8 cellular contexts compared by ENCODE assay signal in genomic region chr1:19311931-19312781, GRCh38. TPM values are rescaled to one million over a fixed set of nuclear protein-coding genes. Genes with fewer than 3 reads are reported as not detected.
DNase-seq lines count a peak whose midpoint lies in the region; ATAC-seq and TF ChIP-seq lines count a peak whose summit lies in the region.

Gene AKR7A2 (minus strand): TSS chr1:19312144. CDS start chr1:19312124, 20 bp downstream.
Gene SLC66A1 (plus strand): TSS chr1:19312326. CDS start chr1:19317678, 5,352 bp downstream.

- peak within 1 kb of the TSS; percentile 93 for H3K4me3 Mint-ChIP-seq in T-helper 2 cell treated with Interferon-gamma antibody and Interleukin-4, amounts not matched to agents 5 μg/mL and 100 μg/mL, for 36 hours

- H3K4me1 Mint-ChIP-seq in T-helper 2 cell treated with Interferon-gamma antibody and Interleukin-4, amounts not matched to agents 5 μg/mL and 100 μg/mL, for 36 hours (ENCODE audit: low read depth) = peaks cover 32% of the 10 kb centered on the region

- no peaks in the 10 kb centered on the region for H3K27me3 Mint-ChIP-seq in T-helper 2 cell treated with Interferon-gamma antibody and Interleukin-4, amounts not matched to agents 5 μg/mL and 100 μg/mL, for 36 hours (ENCODE audit: low read depth)

- H3K27me3 ChIP-seq in ascending aorta = no peaks in the 10 kb centered on the region
- H3K27me3 ChIP-seq in right atrium auricular region = no peaks in the 10 kb centered on the region

- ATAC-seq in GM18498 (IDR thresholded peaks at IDR 0.05; ENCODE audit: unreplicated experiment) = peak; percentile 79
- peak; percentile 78 for ATAC-seq in HG02885 (IDR thresholded peaks at IDR 0.05; ENCODE audit: poor library complexity, unreplicated experiment)

- TF ChIP-seq CTCF in ascending aorta (IDR thresholded peaks at IDR 0.05) = no peak
- TF ChIP-seq CTCF in right atrium auricular region (IDR thresholded peaks at IDR 0.05) = peak in 1 of 2 donors; percentile 30

- H3K27ac ChIP-seq in ascending aorta (peak within 1 kb of the TSS; percentile 83 to 93), right atrium auricular region (peak within 1 kb of the TSS; percentile 92 to 95), urinary bladder (ENCODE audit: low read depth) (peak within 1 kb of the TSS; percentile 38)

- no peaks in the 10 kb centered on the region for H3K9me3 ChIP-seq in ascending aorta
- H3K9me3 ChIP-seq in right atrium auricular region = no peaks in the 10 kb centered on the region

- H3K9me3 Mint-ChIP-seq in T-helper 2 cell treated with Interferon-gamma antibody and Interleukin-4, amounts not matched to agents 5 μg/mL and 100 μg/mL, for 36 hours = no peaks in the 10 kb centered on the region

- peaks cover 12 to 13% of the 10 kb centered on the region in 2 donors for H3K36me3 ChIP-seq in ascending aorta
- H3K36me3 ChIP-seq in right atrium auricular region = peaks cover 13% of the 10 kb centered on the region
- no peaks in the 10 kb centered on the region for H3K36me3 ChIP-seq in urinary bladder (ENCODE audit: insufficient read depth)

- peak; percentile 52 for DNase-seq in NCI-H1694 (lab: John Stamatoyannopoulos, UW)
- DNase-seq in T-helper 2 cell treated with Interferon-gamma antibody and Interleukin-4, amounts not matched to agents 5 μg/mL and 100 μg/mL, for 36 hours (ENCODE audit: low spot score) = peak; percentile 96
- DNase-seq in ascending aorta (ENCODE audit: low spot score in 2 of 2) = peak; percentile 78 to 96
- peak; percentile 90 for DNase-seq in right atrium auricular region (ENCODE audit: low spot score)
- DNase-seq in pulmonary artery endothelial cell (ENCODE audit: low read depth, low spot score) = peak; percentile 60

- H3K4me3 ChIP-seq in ascending aorta = peak within 1 kb of the TSS; percentile 71 to 96
- H3K4me3 ChIP-seq in right atrium auricular region = peak within 1 kb of the TSS; percentile 69 to 89
- peak within 1 kb of the TSS; percentile 68 for H3K4me3 ChIP-seq in urinary bladder (ENCODE audit: low read depth, low read length)

- under 1% methylated on average over 105 of the region's 105 CpGs for WGBS in urinary bladder

- H3K4me1 ChIP-seq in ascending aorta (peaks cover 0 to 13% of the 10 kb centered on the region in 2 donors), right atrium auricular region (peaks cover 0 to 30% of the 10 kb centered on the region in 2 donors), urinary bladder (ENCODE audit: insufficient read depth) (no peaks in the 10 kb centered on the region)

- intact Hi-C loops in ascending aorta (cut with DNase I) = loop anchor here (1.0 to 10.0 kb wide), 5 partner anchors 77 to 387 kb away; partner anchors contain the start of genes CAPZB and NBL1

- peak within 1 kb of the TSS; percentile 91 for H3K27ac Mint-ChIP-seq in T-helper 2 cell treated with Interferon-gamma antibody and Interleukin-4, amounts not matched to agents 5 μg/mL and 100 μg/mL, for 36 hours

- H3K36me3 Mint-ChIP-seq in T-helper 2 cell treated with Interferon-gamma antibody and Interleukin-4, amounts not matched to agents 5 μg/mL and 100 μg/mL, for 36 hours (ENCODE audit: low read depth) = peaks cover 9% of the 10 kb centered on the region

RNA-seq across cellular contexts. Expression of gene AKR7A2, which starts in this region (rescaled TPM):
- total RNA-seq in ascending aorta (53.7 TPM), right atrium auricular region (10 to 100 TPM; 51.1 to 69.3 TPM), pulmonary artery endothelial cell (42.5 and 56.3 TPM in 2 replicates), urinary bladder (45.6 TPM)
- polyA plus RNA-seq in urinary bladder = 53.1 TPM

RNA-seq across cellular contexts. Expression of gene SLC66A1, which starts in this region (rescaled TPM):
- total RNA-seq in ascending aorta (11.1 TPM), right atrium auricular region (1 to 10 TPM; 6.8 to 9.7 TPM), pulmonary artery endothelial cell (13.9 and 15.3 TPM in 2 replicates), urinary bladder (7.7 TPM)
- polyA plus RNA-seq in urinary bladder = 10.3 TPM

Comparison
In these comparisons a context has a peak if more than half of its experiments do, and no peak if none do; other contexts are left out.
1. Peak in every context shown above with its lines: DNase-seq, ATAC-seq, H3K4me3 ChIP-seq and H3K27ac ChIP-seq.
2. H3K27ac ChIP-seq: peak in every context shown above with its lines; median percentile 94 in right atrium auricular region; 88 in ascending aorta; 38 in urinary bladder.